In genomic region chr1:116738673-116739370, GRCh38 we compare ENCODE assay signal across 1 cellular context.
A peak's percentile ranks its signal among the peaks of the same experiment; 100 is the strongest.
TF ChIP-seq lines count a peak whose summit lies in the region.

No MANE protein-coding gene starts in this region.

TF ChIP-seq in GM12878, 131 proteins besides CTCF, POLR2A, EP300 and RAD21 (continued from another document):
- TF ChIP-seq NKRF (conservative IDR thresholded peaks at IDR 0.05) (no peak), JUNB (IDR thresholded peaks at IDR 0.05) (peak; percentile 38; the same call in 1 of the 2 replicates), IKZF1 (conservative IDR thresholded peaks at IDR 0.05) (peak; percentile 97), LARP7 (IDR thresholded peaks at IDR 0.05) (no peak), RUNX3 (IDR thresholded peaks at IDR 0.05; ENCODE audit: low read length) (peak; percentile 74), NFIC (IDR thresholded peaks at IDR 0.05; ENCODE audit: low read depth, low read length) (peak; percentile 85), POLR2AphosphoS5 (IDR thresholded peaks at IDR 0.05; ENCODE audit: low read length) (peak; percentile 23; the same call in 1 of the 2 replicates), STAT3 (IDR thresholded peaks at IDR 0.05; ENCODE audit: low read depth, low read length) (0 out of 2 replicates have a peak, but pooled peaks have one; percentile 14), MTA3 (IDR thresholded peaks at IDR 0.05; ENCODE audit: borderline replicate concordance, low read length) (peak; percentile 47; the same call in 1 of the 2 replicates), MEF2B (IDR thresholded peaks at IDR 0.05; ENCODE audit: partially characterized antibody, poor library complexity, severe bottlenecking) (peak; percentile 84), MYB (IDR thresholded peaks at IDR 0.05; ENCODE audit: borderline replicate concordance, low read depth, low read length) (no peak), ZNF217 (IDR thresholded peaks at IDR 0.05) (no peak; the same call in 1 of the 2 replicates), WRNIP1 (IDR thresholded peaks at IDR 0.05; ENCODE audit: borderline replicate concordance, low read depth, low read length) (no peak), IKZF2 (IDR thresholded peaks at IDR 0.05) (peak; percentile 93 to 95), NFXL1 (IDR thresholded peaks at IDR 0.05; ENCODE audit: borderline replicate concordance) (no peak), CBFB (IDR thresholded peaks at IDR 0.05; ENCODE audit: low read depth) (no peak), YY1 (IDR thresholded peaks at IDR 0.05; ENCODE audit: low read depth, low read length) (no peak), POU2F2 (IDR thresholded peaks at IDR 0.05; ENCODE audit: borderline replicate concordance, low read depth, low read length) (no peak), SMC3 (IDR thresholded peaks at IDR 0.05; ENCODE audit: borderline replicate concordance, low read length) (no peak; the same call in 1 of the 2 replicates), SMAD1 (IDR thresholded peaks at IDR 0.05; ENCODE audit: low read depth, partially characterized antibody) (no peak), ZBTB4 (CRISPR knock-in tag; IDR thresholded peaks at IDR 0.05) (no peak)
TF ChIP-seq in GM12878: peak in this region for 48.
